21 cellular contexts compared by ENCODE assay signal in the genomic region with DNA sequence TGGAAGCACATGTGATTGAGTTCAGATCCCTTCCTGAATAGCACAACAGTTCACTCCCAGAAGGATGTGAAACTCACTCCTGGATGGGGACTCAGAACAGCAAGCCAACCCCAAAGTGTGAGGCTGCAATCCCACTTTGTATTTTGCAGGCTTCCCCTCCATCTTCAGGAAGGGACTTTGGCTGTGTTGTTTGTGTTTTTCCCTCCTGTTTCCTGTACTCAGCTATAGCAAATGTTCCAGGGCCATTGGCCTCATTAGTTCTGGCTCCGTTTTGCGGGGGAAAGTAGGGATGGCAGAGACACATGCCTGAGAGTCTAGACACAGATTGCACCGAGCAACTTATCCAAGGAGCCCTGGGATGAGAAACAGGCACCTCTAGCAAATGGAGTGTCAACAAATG. TPM values are rescaled to one million over a fixed set of nuclear protein-coding genes. Genes with fewer than 3 reads are reported as not detected.
DNase-seq lines count a peak whose midpoint lies in the region; FAIRE-seq and TF ChIP-seq lines count a peak whose summit lies in the region.
"Had no signal": no experiment of that assay in that cellular context is flagged by ENCODE, and none has a peak within 500 bp of the region (broad histone marks: within the 10 kb centered on the region; RNA-seq: fewer than 3 reads in every experiment).

No MANE protein-coding gene starts in this region.

- H3K27ac ChIP-seq in HUES64 (ENCODE audit: low read depth, low read length) (peak overlapping the region; percentile 2; the same call in 1 of the 2 replicates), astrocyte (ENCODE audit: low read depth, low read length) (no peak overlapping the region), sigmoid colon (peak overlapping the region in 3 of 4 donors; percentile 4 to 56 (median 40)), SJCRH30 (no peak overlapping the region)
- H3K27ac ChIP-seq: pancreas, RWPE1 had no signal

- TF ChIP-seq POLR2A in sigmoid colon (IDR thresholded peaks at IDR 0.05) = no peak

- DNase-seq in astrocyte (ENCODE audit: low read depth) (no peak), islet precursor cell (peak; percentile 72), sigmoid colon (no peak), NCI-H1436 treated with DMSO at 0.1 percent for 48 hours (lab: John Stamatoyannopoulos, UW) (no peak), OCI-M1 (lab: John Stamatoyannopoulos, UW) (no peak), SJCRH30 (no peak)
- DNase-seq: activated CD4-positive, alpha-beta T cell treated with anti-CD3 and anti-CD28 coated beads for 1 hour; activated T-cell treated with anti-CD3 and anti-CD28 coated beads, Interleukin-2, amount 50 U/mL, for 72 hours; DMS79; H7; immature natural killer cell; NCI-H1092 treated with DMSO at 0.1 percent for 48 hours; NCI-H2029 treated with DMSO at 0.1 percent for 48 hours; pancreas; stimulated activated naive CD4-positive, alpha-beta T cell treated with Interleukin-2 at 50 U/mL for 16 hours; tibial artery had no signal

- H3K27ac Mint-ChIP-seq in astrocyte (ENCODE audit: unreplicated experiment) = peak overlapping the region; percentile 30
- H3K27ac Mint-ChIP-seq: activated naive CD4-positive, alpha-beta T cell treated with anti-CD3 and anti-CD28 coated beads, Interleukin-2, amount 50 U/mL, for 72 hours; activated T-cell treated with anti-CD3 and anti-CD28 coated beads, Interleukin-2, amount 50 U/mL, for 72 hours; immature natural killer cell had no signal

- H3K27me3 Mint-ChIP-seq in astrocyte (ENCODE audit: low read depth, unreplicated experiment) = no peaks in the 10 kb centered on the region

- H3K4me1 ChIP-seq in HUES64 (ENCODE audit: insufficient read depth, low read length) = peaks cover 49% of the 10 kb centered on the region
- no peaks in the 10 kb centered on the region for H3K4me1 ChIP-seq in astrocyte (ENCODE audit: insufficient read depth, low read length)
- H3K4me1 ChIP-seq in sigmoid colon = peaks cover 0 to 32% (median 13%) of the 10 kb centered on the region in 4 donors
- no peaks in the 10 kb centered on the region for H3K4me1 ChIP-seq in SJCRH30
- H3K4me1 ChIP-seq: pancreas, tibial artery had no signal

- peaks cover 8% of the 10 kb centered on the region for H3K36me3 Mint-ChIP-seq in astrocyte (ENCODE audit: low read depth, unreplicated experiment)
- H3K36me3 Mint-ChIP-seq: activated naive CD4-positive, alpha-beta T cell treated with anti-CD3 and anti-CD28 coated beads, Interleukin-2, amount 50 U/mL, for 72 hours; immature natural killer cell had no signal

- TF ChIP-seq EP300 in sigmoid colon (IDR thresholded peaks at IDR 0.05) = no peak

- H3K4me3 Mint-ChIP-seq in astrocyte (ENCODE audit: unreplicated experiment) = no peak overlapping the region
- H3K4me3 Mint-ChIP-seq: activated T-cell treated with anti-CD3 and anti-CD28 coated beads, Interleukin-2, amount 50 U/mL, for 72 hours; immature natural killer cell had no signal

- H3K4me3 ChIP-seq in HUES64 (ENCODE audit: low read length) = no peak overlapping the region
- no peak overlapping the region for H3K4me3 ChIP-seq in astrocyte (ENCODE audit: insufficient read depth, low read depth, low read length)
- no peak overlapping the region for H3K4me3 ChIP-seq in sigmoid colon
- no peak overlapping the region for H3K4me3 ChIP-seq in SJCRH30
- H3K4me3 ChIP-seq: pancreas, skin epidermis, tibial artery had no signal

- H3K9me3 ChIP-seq in HUES64 (ENCODE audit: insufficient read depth, low read depth, low read length) = no peaks in the 10 kb centered on the region
- H3K9me3 ChIP-seq in astrocyte (ENCODE audit: insufficient read depth, low read depth, low read length) = no peaks in the 10 kb centered on the region
- no peaks in the 10 kb centered on the region for H3K9me3 ChIP-seq in sigmoid colon
- 0 out of 2 replicates have a peak, but pooled peaks cover 3% of the 10 kb centered on the region for H3K9me3 ChIP-seq in SJCRH30 (replicated peaks)
- H3K9me3 ChIP-seq: pancreas, tibial artery had no signal

- peaks cover 71% of the 10 kb centered on the region for H4K20me1 ChIP-seq in astrocyte (ENCODE audit: insufficient read depth, low read length)

- no peak overlapping the region for H3K9ac ChIP-seq in HUES64 (ENCODE audit: low read depth, low read length)
- H3K9ac ChIP-seq in astrocyte (ENCODE audit: low read length) = no peak overlapping the region

- no peaks in the 10 kb centered on the region for H3K36me3 ChIP-seq in HUES64 (ENCODE audit: insufficient read depth, low read length)
- peaks cover 2% of the 10 kb centered on the region for H3K36me3 ChIP-seq in astrocyte (ENCODE audit: insufficient read depth, low read length)
- no peaks in the 10 kb centered on the region for H3K36me3 ChIP-seq in sigmoid colon
- no peaks in the 10 kb centered on the region; the same call in 1 of the 2 replicates for H3K36me3 ChIP-seq in SJCRH30
- H3K36me3 ChIP-seq: pancreas, tibial artery had no signal

- no peak overlapping the region for H2AFZ ChIP-seq in astrocyte (ENCODE audit: low read depth, low read length)

- no peak overlapping the region for H3K4me2 ChIP-seq in astrocyte (ENCODE audit: low read length)

- 84% methylated on average over 3 of the region's 3 CpGs for WGBS in HUES64
- 63 to 81% methylated on average over 3 of the region's 3 CpGs for WGBS in sigmoid colon, 2 donors

- H3K27me3 ChIP-seq in HUES64 (ENCODE audit: insufficient read depth, low read length) (no peaks in the 10 kb centered on the region), astrocyte (ENCODE audit: insufficient read depth, low read length) (no peaks in the 10 kb centered on the region), sigmoid colon (no peaks in the 10 kb centered on the region), SJCRH30 (no peaks in the 10 kb centered on the region)
- H3K27me3 ChIP-seq: pancreas, tibial artery had no signal

- peaks cover 2% of the 10 kb centered on the region for H3K9me3 Mint-ChIP-seq in astrocyte (ENCODE audit: unreplicated experiment)
- H3K9me3 Mint-ChIP-seq: immature natural killer cell had no signal

- TF ChIP-seq CTCF in astrocyte (IDR thresholded peaks at IDR 0.05; ENCODE audit: insufficient read depth, low read depth, low read length) (no peak), sigmoid colon (IDR thresholded peaks at IDR 0.05) (no peak)

- FAIRE-seq in astrocyte (lab: Jason Lieb, UNC) = no peak
- FAIRE-seq: GM12891, pancreas had no signal

- intact Hi-C loops in sigmoid colon (cut with DNase I) = no loop called here

- H3K4me1 Mint-ChIP-seq in astrocyte (ENCODE audit: low read depth, unreplicated experiment) = peaks cover 7% of the 10 kb centered on the region
- H3K4me1 Mint-ChIP-seq: immature natural killer cell had no signal

- H3K79me2 ChIP-seq in astrocyte (ENCODE audit: insufficient read depth, low read length) = peaks cover 94% of the 10 kb centered on the region

RNA-seq across cellular contexts. Expression of a gene that starts 43.3 kb away (rescaled TPM):
- polyA plus RNA-seq in HUES64 (2013, experiment 1 of 2) = 234 TPM
- polyA plus RNA-seq in HUES64 (2013, experiment 2 of 2) = 219 TPM
- 197 and 198 TPM in 2 replicates for total RNA-seq in astrocyte
- 100 to 1,000 TPM; 149 to 343 (median 184) TPM for total RNA-seq in sigmoid colon
- 10 to 100 TPM in 2 of 3 donors, 1 to 10 TPM in 1; 4.2 to 48.7 (median 20.4) TPM for polyA plus RNA-seq in sigmoid colon
- total RNA-seq in SJCRH30 (2014; rRNA removed; shearing (Covaris generic)) = 42.2 and 42.7 TPM in 2 replicates
- polyA plus RNA-seq: immature natural killer cell had no signal

Comparison
In these comparisons a context has a peak if more than half of its experiments do, and no peak if none do; other contexts are left out.
1. H3K27ac ChIP-seq: peak in HUES64 (single experiment) and sigmoid colon (3 of 4); none in astrocyte (single experiment) and SJCRH30 (single experiment).